ENCODE assay signal across 18 cellular contexts in the genomic region with DNA sequence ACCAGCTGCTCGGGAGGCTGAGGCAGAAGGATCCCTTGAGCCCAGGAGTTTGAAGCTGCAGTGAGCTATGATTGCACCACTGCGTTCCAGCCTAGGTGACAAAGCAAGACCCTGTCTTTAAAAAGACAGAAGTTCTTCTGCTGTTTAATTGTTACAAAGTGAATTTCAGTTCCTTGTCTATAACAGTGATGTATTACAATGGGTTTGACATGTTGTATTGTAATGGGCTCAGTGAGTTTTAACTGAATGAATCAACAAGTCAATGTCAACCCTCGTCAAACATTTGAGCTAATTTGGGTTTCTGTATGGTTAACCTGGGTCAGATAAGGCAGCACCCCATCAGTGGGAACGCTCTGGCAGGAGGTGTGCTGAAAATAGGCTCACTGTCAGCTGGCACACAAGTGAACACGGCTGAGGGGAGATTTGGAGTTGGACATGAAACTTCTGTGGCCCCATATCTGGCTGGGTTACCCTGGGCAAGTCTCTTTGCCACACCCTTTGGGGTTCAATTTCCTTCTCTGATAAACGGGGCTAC.
"Had no signal": no experiment of that assay in that cellular context is flagged by ENCODE, and none has a peak within 500 bp of the region (broad histone marks: within the 10 kb centered on the region; RNA-seq: fewer than 3 reads in every experiment).

No MANE protein-coding gene starts in this region.

- H3K27ac ChIP-seq: ascending aorta, prostate gland, tibial nerve, vagina had no signal

- H3K27ac Mint-ChIP-seq: activated naive CD4-positive, alpha-beta T cell treated with anti-CD3 and anti-CD28 coated beads, Interleukin-2, amount 50 U/mL, for 24 hours; memory B cell; stimulated activated naive CD8-positive, alpha-beta T cell treated with anti-CD3 and anti-CD28 coated beads, Interleukin-15, Interleukin-2, amounts not matched to agents 100 ng/mL and 50 ng/mL, for 24 hours; T-helper 2 cell treated with Interferon-gamma antibody and Interleukin-4, amounts not matched to agents 5 μg/mL and 100 μg/mL, for 36 hours had no signal

- H3K27me3 ChIP-seq: ascending aorta, esophagus squamous epithelium, tibial nerve, vagina had no signal

- DNase-seq: activated gamma-delta T cell; cerebellar nuclear complex; cortex of kidney; effector CD4-positive, alpha-beta T cell; esophagus squamous epithelium; left ventricle myocardium superior; right cardiac atrium; stimulated activated CD4-positive, alpha-beta T cell treated with anti-CD3 and anti-CD28 coated beads, Interleukin-15, amount 100 ng/mL, for 24 hours; stimulated activated CD4-positive, alpha-beta T cell treated with anti-CD3 and anti-CD28 coated beads, Interleukin-2, amount 100 ng/mL, for 48 hours had no signal

- H3K36me3 ChIP-seq: prostate gland had no signal

- H3K9me3 ChIP-seq: ascending aorta, esophagus squamous epithelium, prostate gland, tibial nerve, vagina had no signal

- H3K4me1 ChIP-seq: prostate gland had no signal

- H3K27me3 Mint-ChIP-seq: activated naive CD4-positive, alpha-beta T cell treated with anti-CD3 and anti-CD28 coated beads, Interleukin-2, amount 50 U/mL, for 24 hours; memory B cell; stimulated activated naive CD8-positive, alpha-beta T cell treated with anti-CD3 and anti-CD28 coated beads, Interleukin-15, Interleukin-2, amounts not matched to agents 100 ng/mL and 50 ng/mL, for 24 hours had no signal

- H3K4me3 Mint-ChIP-seq: activated naive CD4-positive, alpha-beta T cell treated with anti-CD3 and anti-CD28 coated beads, Interleukin-2, amount 50 U/mL, for 24 hours; memory B cell; neural crest cell; stimulated activated naive CD8-positive, alpha-beta T cell treated with anti-CD3 and anti-CD28 coated beads, Interleukin-15, Interleukin-2, amounts not matched to agents 100 ng/mL and 50 ng/mL, for 24 hours; T-helper 2 cell treated with Interferon-gamma antibody and Interleukin-4, amounts not matched to agents 5 μg/mL and 100 μg/mL, for 36 hours had no signal

- H3K9me3 Mint-ChIP-seq: activated naive CD4-positive, alpha-beta T cell treated with anti-CD3 and anti-CD28 coated beads, Interleukin-2, amount 50 U/mL, for 24 hours; memory B cell; neural crest cell; stimulated activated naive CD8-positive, alpha-beta T cell treated with anti-CD3 and anti-CD28 coated beads, Interleukin-15, Interleukin-2, amounts not matched to agents 100 ng/mL and 50 ng/mL, for 24 hours; T-helper 2 cell treated with Interferon-gamma antibody and Interleukin-4, amounts not matched to agents 5 μg/mL and 100 μg/mL, for 36 hours had no signal

- H3K4me3 ChIP-seq: ascending aorta, esophagus squamous epithelium, prostate gland, tibial nerve, vagina had no signal
